In the genomic region with DNA sequence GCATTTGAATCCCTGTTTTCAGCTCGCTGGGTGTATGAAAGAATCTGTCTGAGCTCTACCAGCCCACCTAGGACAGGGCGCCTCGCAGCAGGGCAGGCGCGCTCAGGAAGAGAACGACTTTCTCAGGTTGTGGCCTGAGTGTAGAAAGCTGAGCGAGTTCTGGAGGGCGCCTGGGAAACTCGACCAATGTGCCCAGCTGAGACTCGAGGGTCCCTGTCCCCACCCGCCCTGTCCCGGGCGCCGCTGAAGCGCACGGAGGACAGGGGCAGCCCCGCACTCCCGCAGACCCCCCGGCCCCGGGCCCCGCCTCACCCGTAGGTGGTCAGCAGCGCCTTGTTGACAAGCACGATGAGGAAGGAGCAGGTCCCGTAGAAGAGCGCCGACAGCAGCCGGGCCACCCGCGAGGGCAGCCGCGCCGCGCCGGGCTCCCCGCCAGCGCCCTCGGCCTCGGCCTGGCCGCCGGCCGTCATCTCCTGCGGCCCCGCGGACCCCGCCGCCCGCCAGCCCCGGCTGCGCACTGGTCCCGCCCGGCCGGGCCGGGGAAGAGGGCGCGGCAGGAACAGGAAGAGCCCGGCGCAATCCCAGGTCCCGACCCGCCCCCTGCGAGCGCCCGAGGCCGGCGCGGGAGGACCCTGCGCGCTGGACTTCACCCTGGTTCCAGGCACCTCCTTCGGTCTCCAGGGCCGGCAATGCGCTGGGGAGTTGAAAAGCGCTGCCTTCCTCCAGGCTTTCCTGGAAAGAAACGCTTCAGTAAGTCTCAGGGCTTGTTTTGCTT, we compare ENCODE assay signal across 8 cellular contexts. TPM values are rescaled to one million over a fixed set of nuclear protein-coding genes. Genes with fewer than 3 reads are reported as not detected.
DNase-seq lines count a peak whose midpoint lies in the region; ATAC-seq, FAIRE-seq and TF ChIP-seq lines count a peak whose summit lies in the region.

TSS of gene SLC35D2 (minus strand) at position 547 of the 775 bp plus-strand sequence. CDS start at position 470, 77 bp downstream.

- peak within 1 kb of the TSS; percentile 91 for H3K4me3 ChIP-seq in coronary artery
- peak within 1 kb of the TSS; percentile 71 to 84 for H3K4me3 ChIP-seq in kidney (ENCODE audit: low read length in 2 of 2)
- H3K4me3 ChIP-seq in skeletal muscle satellite cell (ENCODE audit: low read length): peak within 1 kb of the TSS; percentile 71

- TF ChIP-seq CTCF in CD14-positive monocyte (IDR thresholded peaks at IDR 0.05) (no peak), coronary artery (IDR thresholded peaks at IDR 0.05) (no peak), kidney (IDR thresholded peaks at IDR 0.05; ENCODE audit: borderline replicate concordance, extremely low read depth, insufficient read depth) (no peak)

- H3K9me3 ChIP-seq in kidney (ENCODE audit: control insufficient read depth in 1 of 2, low read length in 2 of 2) (no peaks in the 10 kb centered on the region), skeletal muscle satellite cell (replicated peaks; ENCODE audit: low read length) (no peaks in the 10 kb centered on the region)

- peak within 1 kb of the TSS; percentile 73 to 94 for H3K27ac ChIP-seq in coronary artery
- peak within 1 kb of the TSS; percentile 45 to 78 for H3K27ac ChIP-seq in kidney (ENCODE audit: low read depth in 2 of 2, low read length in 2 of 2)

- peaks cover 27% of the 10 kb centered on the region for H3K4me1 Mint-ChIP-seq in CD14-positive monocyte

- H3K27me3 Mint-ChIP-seq in CD14-positive monocyte (ENCODE audit: low read depth in 3 of 3): no peaks in the 10 kb centered on the region

- H3K36me3 ChIP-seq in kidney (ENCODE audit: control insufficient read depth in 1 of 2, insufficient read depth in 2 of 2, low read length in 2 of 2) (no peaks in the 10 kb centered on the region), skeletal muscle satellite cell (ENCODE audit: insufficient read depth, low read length) (no peaks in the 10 kb centered on the region)

- no peaks in the 10 kb centered on the region for H3K27me3 ChIP-seq in skeletal muscle satellite cell (ENCODE audit: control insufficient read depth, insufficient read depth, low read length)

- FAIRE-seq in H54 (lab: Jason Lieb, UNC) (no peak), kidney (lab: Jason Lieb, UNC) (no peak)

- H3K27ac Mint-ChIP-seq in CD14-positive monocyte: peak within 1 kb of the TSS in 4 of 7 donors; percentile 30 to 68 (median 36)

- intact Hi-C loops in CD14-positive monocyte (cut with micrococcal nuclease): no loop called here
- intact Hi-C loops in T-helper 1 cell treated with Interleukin-12 subunit alpha and Interleukin-12 subunit beta and Interleukin-4 antibody, amounts not matched to agents 30 ng/mL and 1 ng/mL, for 36 hours (cut with micrococcal nuclease): loop anchor here (1.0 kb wide), 1 partner anchor 34 kb away; no protein-coding TSS in a partner anchor
- intact Hi-C loops in kidney (cut with DNase I): no loop called here

- H3K4me3 Mint-ChIP-seq in CD14-positive monocyte: peak within 1 kb of the TSS; percentile 82 to 97

- peak within 1 kb of the TSS; percentile 83 for H3K4me2 ChIP-seq in skeletal muscle satellite cell (ENCODE audit: low read length)

- DNase-seq in CD14-positive monocyte (ENCODE audit: low spot score): no peak
- DNase-seq in H54 (ENCODE audit: insufficient read length, low spot score): peak; percentile 93
- DNase-seq in coronary artery (ENCODE audit: low spot score): peak; percentile 77
- DNase-seq in kidney: peak; percentile 89
- no peak for DNase-seq in cortex of kidney (lab: John Stamatoyannopoulos, UW)

- H3K36me3 Mint-ChIP-seq in CD14-positive monocyte: peaks cover 8 to 14% of the 10 kb centered on the region in 2 donors

- peak; percentile 26; the same call in 1 of the 2 replicates for TF ChIP-seq POLR2A in H54 (IDR thresholded peaks at IDR 0.05; ENCODE audit: low read depth, low read length)

- no peak for ATAC-seq in HG02981 (IDR thresholded peaks at IDR 0.05; ENCODE audit: unreplicated experiment)

- H3K9ac ChIP-seq in kidney (ENCODE audit: low read length in 2 of 2) (peak within 1 kb of the TSS; percentile 82 to 89), skeletal muscle satellite cell (ENCODE audit: low read depth, low read length) (peak within 1 kb of the TSS; percentile 87)

- peaks cover 0 to 6% of the 10 kb centered on the region in 2 donors for H3K4me1 ChIP-seq in kidney (ENCODE audit: control insufficient read depth in 1 of 2, insufficient read depth in 1 of 2, low read depth in 1 of 2, low read length in 2 of 2)
- H3K4me1 ChIP-seq in skeletal muscle satellite cell (ENCODE audit: control insufficient read depth, insufficient read depth, low read length): peaks cover 11% of the 10 kb centered on the region

- no peaks in the 10 kb centered on the region for H3K9me3 Mint-ChIP-seq in CD14-positive monocyte

RNA-seq across cellular contexts. Expression of gene SLC35D2, which starts in this region (rescaled TPM):
- polyA plus RNA-seq in CD14-positive monocyte: 10 to 100 TPM; 14.8 to 27.4 TPM
- 14.5 and 15.3 TPM in 2 replicates for total RNA-seq in T-helper 1 cell treated with Interleukin-12 subunit alpha and Interleukin-12 subunit beta and Interleukin-4 antibody, amounts not matched to agents 30 ng/mL and 1 ng/mL, for 36 hours
- 27.7 TPM for total RNA-seq in kidney
- polyA plus RNA-seq in kidney (ENCODE audit: insufficient read depth, low read depth, low replicate concordance): 46.1 TPM
- total RNA-seq in skeletal muscle satellite cell (2012; rRNA removed): 11.6 and 13.4 TPM in 2 replicates

Comparison
In these comparisons a context has a peak if more than half of its experiments do, and no peak if none do; other contexts are left out.
1. DNase-seq: peak in H54 (single experiment), coronary artery (single experiment) and kidney (single experiment); none in CD14-positive monocyte (single experiment) and cortex of kidney (single experiment).
2. Peak in every context shown above with its lines, with median percentiles within 50 percentile points of each other: H3K4me3 ChIP-seq.